In genomic region chr2:119744335-119744939, GRCh38 we compare ENCODE assay signal across 12 cellular contexts. TPM values are rescaled to one million over a fixed set of nuclear protein-coding genes. Genes with fewer than 3 reads are reported as not detected.
DNase-seq lines count a peak whose midpoint lies in the region; ATAC-seq and TF ChIP-seq lines count a peak whose summit lies in the region.
"Had no signal": no experiment of that assay in that cellular context is flagged by ENCODE, and none has a peak within 500 bp of the region (broad histone marks: within the 10 kb centered on the region; RNA-seq: fewer than 3 reads in every experiment).

No MANE protein-coding gene starts in this region.

- intact Hi-C loops in left colon (cut with DNase I, micrococcal nuclease): no loop called here

- ATAC-seq in SK-N-SH treated with all-trans-retinoic acid at 6 μM for 48 hours (peak; percentile 85), left colon (peak; percentile 52), GM19397 (IDR thresholded peaks at IDR 0.05; ENCODE audit: unreplicated experiment) (no peak), HG02759 (IDR thresholded peaks at IDR 0.05; ENCODE audit: unreplicated experiment) (no peak)

- peak; percentile 74 for DNase-seq in DMS153 (lab: John Stamatoyannopoulos, UW)
- peak; percentile 51 for DNase-seq in LHCN-M2 (ENCODE audit: low read depth)
- no peak for DNase-seq in left colon
- DNase-seq in effector CD4-positive, alpha-beta T cell: no peak
- no peak for DNase-seq in activated effector memory CD4-positive, alpha-beta T cell treated with anti-CD3 and anti-CD28 coated beads, Interleukin-2, amount 50 U/mL, for 16 hours
- DNase-seq: activated T-cell treated with anti-CD3 and anti-CD28 coated beads for 4 hours; CD4-positive, CD25-positive, alpha-beta regulatory T cell; T-helper 1 cell; trophoblast cell had no signal

TF ChIP-seq in SK-N-SH treated with all-trans-retinoic acid at 6 μM for 48 hours, 23 proteins besides CTCF, POLR2A, EP300 and RAD21:
- no peak for TF ChIP-seq TSHZ2 (CRISPR knock-in tag; IDR thresholded peaks at IDR 0.05)
- no peak for TF ChIP-seq CSRNP3 (CRISPR knock-in tag; IDR thresholded peaks at IDR 0.05)
- no peak for TF ChIP-seq ARNTL (CRISPR knock-in tag; IDR thresholded peaks at IDR 0.05; ENCODE audit: borderline replicate concordance, low read depth)

RNA-seq across cellular contexts. Expression of gene PTPN4, which starts 15.3 kb away (rescaled TPM):
- total RNA-seq in LHCN-M2 (2014; rRNA removed): 13.6 and 17.5 TPM in 2 replicates
- polyA plus RNA-seq in LHCN-M2 (2012): 2.9 TPM
- total RNA-seq in left colon: 10 to 100 TPM; 25.1 to 25.9 TPM

Comparison
In these comparisons a context has a peak if more than half of its experiments do, and no peak if none do; other contexts are left out.
1. DNase-seq: peak in DMS153 (single experiment) and LHCN-M2 (single experiment); none in left colon (0 of 2), effector CD4-positive, alpha-beta T cell (single experiment) and activated effector memory CD4-positive, alpha-beta T cell treated with anti-CD3 and anti-CD28 coated beads, Interleukin-2, amount 50 U/mL, for 16 hours (single experiment).
2. ATAC-seq: peak in SK-N-SH treated with all-trans-retinoic acid at 6 μM for 48 hours (single experiment) and left colon (single experiment); none in GM19397 (single experiment) and HG02759 (single experiment).